In genomic region chr17:43010667-43011308, GRCh38 we compare ENCODE assay signal across 1 cellular context.
A peak's percentile ranks its signal among the peaks of the same experiment; 100 is the strongest.
TF ChIP-seq lines count a peak whose summit lies in the region.

No MANE protein-coding gene starts in this region.

TF ChIP-seq in HepG2, 621 proteins besides CTCF, POLR2A, EP300 and RAD21 (continued from another document and continues in another):
- TF ChIP-seq TERF1 (CRISPR knock-in tag; IDR thresholded peaks at IDR 0.05) (no peak), ZNF367 (CRISPR knock-in tag; IDR thresholded peaks at IDR 0.05; ENCODE audit: borderline replicate concordance) (no peak), CBX1 (IDR thresholded peaks at IDR 0.05; ENCODE audit: low read depth) (peak; percentile 49), DNMT1 (CRISPR knock-in tag; IDR thresholded peaks at IDR 0.05) (no peak), KIAA2018 (CRISPR knock-in tag; IDR thresholded peaks at IDR 0.05; ENCODE audit: borderline replicate concordance) (no peak), ZNF225 (CRISPR knock-in tag; IDR thresholded peaks at IDR 0.05) (no peak), SNAPC2 (CRISPR knock-in tag; IDR thresholded peaks at IDR 0.05) (0 out of 2 replicates have a peak, but pooled peaks have one; percentile 49), FOSL2 (CRISPR knock-in tag; IDR thresholded peaks at IDR 0.05) (peak; percentile 80), FOXK2 (IDR thresholded peaks at IDR 0.05) (peak; percentile 69; the same call in 1 of the 2 replicates), MNT (IDR thresholded peaks at IDR 0.05) (0 out of 2 replicates have a peak, but pooled peaks have one; percentile 8), NCOA2 (CRISPR knock-in tag; IDR thresholded peaks at IDR 0.05) (peak; percentile 88), DMAP1 (CRISPR knock-in tag; IDR thresholded peaks at IDR 0.05) (peak; percentile 85), NFIC (IDR thresholded peaks at IDR 0.05; ENCODE audit: low read length) (peak; percentile 87), ZBTB21 (CRISPR knock-in tag; IDR thresholded peaks at IDR 0.05) (peak; percentile 94), ZBTB34 (CRISPR knock-in tag; IDR thresholded peaks at IDR 0.05) (0 out of 2 replicates have a peak, but pooled peaks have one; percentile 55), SP140L (CRISPR knock-in tag; IDR thresholded peaks at IDR 0.05; ENCODE audit: borderline replicate concordance) (0 out of 2 replicates have a peak, but pooled peaks have one; percentile 49), ZFP37 (CRISPR knock-in tag; IDR thresholded peaks at IDR 0.05; ENCODE audit: borderline replicate concordance) (0 out of 2 replicates have a peak, but pooled peaks have one; percentile 7), ATF4 (CRISPR knock-in tag; IDR thresholded peaks at IDR 0.05) (peak in 1 of 2 experiments; percentile 55; a peak in 1 of 4 replicates), MEIS1 (CRISPR knock-in tag; IDR thresholded peaks at IDR 0.05; ENCODE audit: borderline replicate concordance) (peak; percentile 70; the same call in 1 of the 2 replicates), ZIK1 (CRISPR knock-in tag; IDR thresholded peaks at IDR 0.05; ENCODE audit: borderline replicate concordance, low read depth) (peak; percentile 53; the same call in 1 of the 2 replicates), CAMTA2 (CRISPR knock-in tag; IDR thresholded peaks at IDR 0.05; ENCODE audit: borderline replicate concordance) (no peak), ZNF382 (CRISPR knock-in tag; IDR thresholded peaks at IDR 0.05; ENCODE audit: borderline replicate concordance) (no peak), ZNF572 (CRISPR knock-in tag; IDR thresholded peaks at IDR 0.05) (no peak), HNF4A (CRISPR knock-in tag; IDR thresholded peaks at IDR 0.05) (peak; percentile 93), ATF7 (IDR thresholded peaks at IDR 0.05) (peak; percentile 72), ATF7 (CRISPR knock-in tag; IDR thresholded peaks at IDR 0.05) (no peak), ZNF331 (CRISPR knock-in tag; IDR thresholded peaks at IDR 0.05) (peak; percentile 79; the same call in 1 of the 2 replicates), ZNF788 (CRISPR knock-in tag; IDR thresholded peaks at IDR 0.05; ENCODE audit: borderline replicate concordance) (peak; percentile 52; the same call in 1 of the 2 replicates), KMT2B (CRISPR knock-in tag; IDR thresholded peaks at IDR 0.05) (0 out of 2 replicates have a peak, but pooled peaks have one; percentile 43), ZBTB25 (CRISPR knock-in tag; IDR thresholded peaks at IDR 0.05) (peak; percentile 82; the same call in 1 of the 2 replicates), HIVEP1 (CRISPR knock-in tag; IDR thresholded peaks at IDR 0.05) (no peak), NCOA1 (CRISPR knock-in tag; IDR thresholded peaks at IDR 0.05) (no peak), KDM5A (IDR thresholded peaks at IDR 0.05; ENCODE audit: borderline replicate concordance, low read length) (peak; percentile 34; the same call in 1 of the 2 replicates), CREM (IDR thresholded peaks at IDR 0.05) (peak; percentile 89), CREM (CRISPR knock-in tag; IDR thresholded peaks at IDR 0.05) (no peak), KLF15 (CRISPR knock-in tag; IDR thresholded peaks at IDR 0.05; ENCODE audit: borderline replicate concordance) (0 out of 2 replicates have a peak, but pooled peaks have one; percentile 40), ZNF749 (CRISPR knock-in tag; IDR thresholded peaks at IDR 0.05; ENCODE audit: borderline replicate concordance) (no peak), CC2D1A (CRISPR knock-in tag; IDR thresholded peaks at IDR 0.05) (0 out of 2 replicates have a peak, but pooled peaks have one; percentile 64), HIC2 (CRISPR knock-in tag; IDR thresholded peaks at IDR 0.05; ENCODE audit: low read depth) (peak; percentile 50; the same call in 1 of the 2 replicates), BCL3 (CRISPR knock-in tag; IDR thresholded peaks at IDR 0.05) (0 out of 2 replicates have a peak, but pooled peaks have one; percentile 66), ZSCAN9 (CRISPR knock-in tag; IDR thresholded peaks at IDR 0.05; ENCODE audit: borderline replicate concordance) (peak; percentile 96; the same call in 1 of the 2 replicates), POGZ (CRISPR knock-in tag; IDR thresholded peaks at IDR 0.05) (no peak; the same call in 1 of the 2 replicates), ZNF567 (CRISPR knock-in tag; IDR thresholded peaks at IDR 0.05; ENCODE audit: borderline replicate concordance) (no peak), TBX2 (CRISPR knock-in tag; IDR thresholded peaks at IDR 0.05; ENCODE audit: borderline replicate concordance) (peak; percentile 89), SMAD3 (CRISPR knock-in tag; IDR thresholded peaks at IDR 0.05) (peak; percentile 85), JUNB (CRISPR knock-in tag; IDR thresholded peaks at IDR 0.05; ENCODE audit: borderline replicate concordance) (no peak), ZMYM3 (CRISPR knock-in tag; IDR thresholded peaks at IDR 0.05) (peak; percentile 87), XRCC5 (optimal IDR thresholded peaks at IDR 0.05; ENCODE audit: low read length) (peak; percentile 36), SAP130 (CRISPR knock-in tag; IDR thresholded peaks at IDR 0.05; ENCODE audit: low read depth) (peak; percentile 97), TCF7 (IDR thresholded peaks at IDR 0.05; ENCODE audit: low read depth) (peak; percentile 67; the same call in 1 of the 2 replicates), ZNF124 (CRISPR knock-in tag; IDR thresholded peaks at IDR 0.05) (peak; percentile 56; the same call in 1 of the 2 replicates), ZNF138 (CRISPR knock-in tag; IDR thresholded peaks at IDR 0.05; ENCODE audit: low read depth) (no peak)
